In the genomic region with DNA sequence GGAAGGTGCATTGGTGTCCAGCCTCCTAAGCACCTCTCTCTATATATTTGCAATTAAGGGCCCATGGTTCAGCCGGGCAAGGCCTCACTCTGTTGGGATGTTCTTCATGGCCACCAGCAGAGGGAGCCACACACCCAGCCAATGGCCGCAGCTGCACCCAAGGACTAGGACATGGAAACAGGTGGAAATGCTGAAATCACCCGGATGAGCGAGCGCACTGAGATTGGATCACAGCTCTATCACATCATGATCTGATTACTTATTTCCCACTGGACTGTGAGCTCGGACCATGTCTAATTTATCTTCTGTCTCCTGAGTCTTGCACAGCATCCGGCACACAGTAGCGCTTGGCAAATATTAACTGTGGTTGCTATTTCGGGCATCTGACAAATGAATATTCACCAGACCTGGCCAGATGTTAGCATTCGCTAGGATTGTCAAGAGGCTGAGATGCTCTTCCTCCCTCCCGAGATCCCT, we compare ENCODE assay signal across 8 cellular contexts. TPM values are rescaled to one million over a fixed set of nuclear protein-coding genes. Genes with fewer than 3 reads are reported as not detected.
DNase-seq lines count a peak whose midpoint lies in the region; ATAC-seq and TF ChIP-seq lines count a peak whose summit lies in the region.

No MANE protein-coding gene starts in this region.

- H3K9me2 ChIP-seq in SU-DHL-6 (replicated peaks; ENCODE audit: insufficient read depth, low read length), result no peaks in the 10 kb centered on the region

- DNase-seq in AG08396 (ENCODE audit: low spot score) (peak; percentile 86), NCI-H1417 (lab: John Stamatoyannopoulos, UW) (peak; percentile 68 to 87 (median 83)), head of caudate nucleus (peak; percentile 81 to 95 (median 92)), pons (ENCODE audit: low spot score) (peak; percentile 94), type B pancreatic cell (ENCODE audit: extremely low spot score, unreplicated experiment) (peak; percentile 77)
- DNase-seq in activated naive CD8-positive, alpha-beta T cell treated with anti-CD3 and anti-CD28 coated beads for 36 hours, result peak; percentile 72

- H3K27me3 Mint-ChIP-seq in activated naive CD8-positive, alpha-beta T cell treated with anti-CD3 and anti-CD28 coated beads for 36 hours, result no peaks in the 10 kb centered on the region
- no peaks in the 10 kb centered on the region for H3K27me3 Mint-ChIP-seq in type B pancreatic cell

- H3K4me3 Mint-ChIP-seq in activated naive CD8-positive, alpha-beta T cell treated with anti-CD3 and anti-CD28 coated beads for 36 hours, result no peak overlapping the region
- peak overlapping the region; percentile 24 for H3K4me3 Mint-ChIP-seq in type B pancreatic cell

- H3K27ac Mint-ChIP-seq in activated naive CD8-positive, alpha-beta T cell treated with anti-CD3 and anti-CD28 coated beads for 36 hours, result no peak overlapping the region
- peak overlapping the region; percentile 32 for H3K27ac Mint-ChIP-seq in type B pancreatic cell

- intact Hi-C loops in head of caudate nucleus (cut with DNase I), result loop anchor here (5.0 to 10.0 kb wide), 2 partner anchors 96 to 191 kb away; no protein-coding TSS in a partner anchor

- ATAC-seq in GM21529 (IDR thresholded peaks at IDR 0.05; ENCODE audit: unreplicated experiment), result peak; percentile 56

- no peaks in the 10 kb centered on the region for H3K9me3 ChIP-seq in SU-DHL-6 (ENCODE audit: insufficient read depth, low read length)

- peak; percentile 91 for TF ChIP-seq CTCF in SU-DHL-6 (IDR thresholded peaks at IDR 0.05; ENCODE audit: insufficient read depth, low read length, poor library complexity, severe bottlenecking)
- peak; percentile 98 for TF ChIP-seq CTCF in type B pancreatic cell (conservative IDR thresholded peaks at IDR 0.05)

- H3K9ac ChIP-seq in SU-DHL-6 (ENCODE audit: low read length), result no peak overlapping the region

- H3K36me3 ChIP-seq in SU-DHL-6 (ENCODE audit: low read length), result no peaks in the 10 kb centered on the region

- no peak overlapping the region for H3K4me3 ChIP-seq in SU-DHL-6 (ENCODE audit: insufficient read depth, low read length, poor library complexity, severe bottlenecking)

- no peaks in the 10 kb centered on the region for H4K20me1 ChIP-seq in SU-DHL-6 (ENCODE audit: low read depth, low read length)

- no peaks in the 10 kb centered on the region for H3F3A ChIP-seq in SU-DHL-6 (ENCODE audit: insufficient read depth)

- no peak overlapping the region for H3K4me2 ChIP-seq in SU-DHL-6 (ENCODE audit: low read depth, low read length, poor library complexity, severe bottlenecking)

- no peak overlapping the region for H3K27ac ChIP-seq in SU-DHL-6 (ENCODE audit: low read depth, low read length)

- no peaks in the 10 kb centered on the region for H3K79me2 ChIP-seq in SU-DHL-6 (ENCODE audit: insufficient read depth, low read length)

- H3K4me1 Mint-ChIP-seq in activated naive CD8-positive, alpha-beta T cell treated with anti-CD3 and anti-CD28 coated beads for 36 hours, result no peaks in the 10 kb centered on the region
- H3K4me1 Mint-ChIP-seq in type B pancreatic cell (ENCODE audit: unreplicated experiment), result peaks cover 7% of the 10 kb centered on the region

- H2AFZ ChIP-seq in SU-DHL-6 (ENCODE audit: low read depth, low read length, severe bottlenecking), result no peak overlapping the region

- H3K36me3 Mint-ChIP-seq in activated naive CD8-positive, alpha-beta T cell treated with anti-CD3 and anti-CD28 coated beads for 36 hours, result no peaks in the 10 kb centered on the region
- no peaks in the 10 kb centered on the region for H3K36me3 Mint-ChIP-seq in type B pancreatic cell

- H3K27me3 ChIP-seq in SU-DHL-6 (ENCODE audit: low read length), result no peaks in the 10 kb centered on the region

- no peaks in the 10 kb centered on the region for H3K9me3 Mint-ChIP-seq in activated naive CD8-positive, alpha-beta T cell treated with anti-CD3 and anti-CD28 coated beads for 36 hours
- no peaks in the 10 kb centered on the region for H3K9me3 Mint-ChIP-seq in type B pancreatic cell

RNA-seq across cellular contexts. Expression of a gene that starts 31.2 kb away (rescaled TPM):
- 1 to 10 TPM; 3.7 to 4.1 TPM for total RNA-seq in activated naive CD8-positive, alpha-beta T cell treated with anti-CD3 and anti-CD28 coated beads for 36 hours
- total RNA-seq in type B pancreatic cell (ENCODE audit: low replicate concordance), result 15.4 and 25.5 TPM in 2 replicates
